Comparison of ENCODE assay signal across 9 cellular contexts in the genomic region with DNA sequence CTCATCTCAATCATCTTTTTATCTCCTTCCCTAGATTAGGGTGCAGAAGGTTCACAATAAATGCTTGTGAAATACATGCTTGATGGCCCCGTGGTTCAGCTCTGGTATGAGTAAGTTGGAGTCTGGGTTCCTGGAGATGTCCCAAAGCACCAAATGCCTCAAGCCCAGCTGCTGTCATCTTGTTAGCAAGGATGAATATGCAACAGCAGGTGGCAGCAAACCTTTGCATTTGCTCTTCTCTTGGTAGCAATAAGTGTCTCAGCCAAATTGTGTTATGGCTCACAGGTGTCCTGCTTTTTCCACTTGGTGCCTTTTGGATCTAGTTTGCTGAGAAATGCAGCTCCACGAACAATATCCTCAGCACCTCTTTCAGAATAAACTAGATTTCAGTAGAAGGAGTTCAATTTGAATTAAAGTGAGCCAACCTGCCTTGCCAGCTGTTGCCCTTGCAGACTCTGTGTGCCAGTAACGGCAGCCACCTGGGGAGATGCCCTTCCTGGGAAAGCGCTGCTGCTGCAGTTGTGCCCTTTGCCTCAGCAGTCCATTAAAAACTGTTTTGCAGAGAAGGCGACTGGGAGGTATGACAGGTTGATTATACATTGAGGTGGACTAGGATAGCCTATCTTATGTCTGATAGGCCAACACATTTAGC.
DNase-seq lines count a peak whose midpoint lies in the region; ATAC-seq lines count a peak whose summit lies in the region.
"Had no signal": no experiment of that assay in that cellular context is flagged by ENCODE, and none has a peak within 500 bp of the region (broad histone marks: within the 10 kb centered on the region; RNA-seq: fewer than 3 reads in every experiment).

No MANE protein-coding gene starts in this region.

- H3K36me3 Mint-ChIP-seq in natural killer cell treated with Interleukin-12 subunit alpha and Interleukin-12 subunit beta and Interleukin-15 and Interleukin-18, amount 100 ng/mL, for 72 hours, result no peaks in the 10 kb centered on the region
- H3K36me3 Mint-ChIP-seq: CD4-positive, CD25-positive, alpha-beta regulatory T cell had no signal

- H3K27me3 Mint-ChIP-seq in natural killer cell treated with Interleukin-12 subunit alpha and Interleukin-12 subunit beta and Interleukin-15 and Interleukin-18, amount 100 ng/mL, for 72 hours, result peaks cover 23 to 33% of the 10 kb centered on the region in 2 donors
- H3K27me3 Mint-ChIP-seq: CD4-positive, CD25-positive, alpha-beta regulatory T cell had no signal

- no peaks in the 10 kb centered on the region for H3K9me3 Mint-ChIP-seq in natural killer cell treated with Interleukin-12 subunit alpha and Interleukin-12 subunit beta and Interleukin-15 and Interleukin-18, amount 100 ng/mL, for 72 hours

- intact Hi-C loops in head of caudate nucleus (cut with DNase I), result no loop called here

- DNase-seq in SKM-1 treated with dmso at 0.1 percent for 144 hours (lab: John Stamatoyannopoulos, UW; ENCODE audit: unreplicated experiment), result peak; percentile 1
- DNase-seq in SKM-1 (lab: John Stamatoyannopoulos, UW; ENCODE audit: unreplicated experiment), result no peak
- DNase-seq in NCI-H2081 (lab: John Stamatoyannopoulos, UW), result peak; percentile 77 to 84
- peak; percentile 1 for DNase-seq in activated CD4-positive, alpha-beta T cell treated with anti-CD3 and anti-CD28 coated beads, Interleukin-2, amount 50 U/mL, for 1 hour
- DNase-seq in head of caudate nucleus, result peak; percentile 10 to 84 (median 58)
- peak; percentile 53 for DNase-seq in renal cortical epithelial cell (ENCODE audit: low read depth)
- no peak for DNase-seq in natural killer cell treated with Interleukin-12 subunit alpha and Interleukin-12 subunit beta and Interleukin-15 and Interleukin-18, amount 100 ng/mL, for 72 hours (ENCODE audit: low spot score)

- H3K4me3 Mint-ChIP-seq in natural killer cell treated with Interleukin-12 subunit alpha and Interleukin-12 subunit beta and Interleukin-15 and Interleukin-18, amount 100 ng/mL, for 72 hours, result no peak overlapping the region
- H3K4me3 Mint-ChIP-seq: CD4-positive, CD25-positive, alpha-beta regulatory T cell had no signal

- no peak overlapping the region for H3K27ac Mint-ChIP-seq in natural killer cell treated with Interleukin-12 subunit alpha and Interleukin-12 subunit beta and Interleukin-15 and Interleukin-18, amount 100 ng/mL, for 72 hours
- H3K27ac Mint-ChIP-seq: CD4-positive, CD25-positive, alpha-beta regulatory T cell had no signal

- ATAC-seq in HG02623 (IDR thresholded peaks at IDR 0.05; ENCODE audit: unreplicated experiment), result peak; percentile 72
- no peak for ATAC-seq in natural killer cell treated with Interleukin-12 subunit alpha and Interleukin-12 subunit beta and Interleukin-15 and Interleukin-18, amount 100 ng/mL, for 72 hours

- H3K4me1 Mint-ChIP-seq in natural killer cell treated with Interleukin-12 subunit alpha and Interleukin-12 subunit beta and Interleukin-15 and Interleukin-18, amount 100 ng/mL, for 72 hours (ENCODE audit: low read depth in 2 of 2), result no peaks in the 10 kb centered on the region
- H3K4me1 Mint-ChIP-seq: CD4-positive, CD25-positive, alpha-beta regulatory T cell had no signal

Comparison
In these comparisons a context has a peak if more than half of its experiments do, and no peak if none do; other contexts are left out.
1. DNase-seq: peak in SKM-1 treated with dmso at 0.1 percent for 144 hours (single experiment), NCI-H2081 (2 of 2), activated CD4-positive, alpha-beta T cell treated with anti-CD3 and anti-CD28 coated beads, Interleukin-2, amount 50 U/mL, for 1 hour (single experiment), head of caudate nucleus (42 of 42) and renal cortical epithelial cell (single experiment); none in SKM-1 (single experiment) and natural killer cell treated with Interleukin-12 subunit alpha and Interleukin-12 subunit beta and Interleukin-15 and Interleukin-18, amount 100 ng/mL, for 72 hours (single experiment).